ENCODE assay signal across 1 cellular context in genomic region chr19:43789029-43789428, GRCh38.
TF ChIP-seq lines count a peak whose summit lies in the region.

No MANE protein-coding gene starts in this region.

TF ChIP-seq in HepG2, 621 proteins besides CTCF, POLR2A, EP300 and RAD21 (continued from another document and continues in another):
- TF ChIP-seq ZNF687 (CRISPR knock-in tag; IDR thresholded peaks at IDR 0.05) (no peak), ZNF543 (CRISPR knock-in tag; IDR thresholded peaks at IDR 0.05) (no peak), BHLHE40 (IDR thresholded peaks at IDR 0.05; ENCODE audit: low read length) (no peak), MNT (IDR thresholded peaks at IDR 0.05) (no peak), ZNF335 (CRISPR knock-in tag; IDR thresholded peaks at IDR 0.05) (no peak), ZNF850 (CRISPR knock-in tag; conservative IDR thresholded peaks at IDR 0.05) (no peak), ZBTB2 (CRISPR knock-in tag; IDR thresholded peaks at IDR 0.05; ENCODE audit: low read depth) (no peak), ZNF326 (CRISPR knock-in tag; IDR thresholded peaks at IDR 0.05; ENCODE audit: borderline replicate concordance) (no peak), ZKSCAN5 (CRISPR knock-in tag; IDR thresholded peaks at IDR 0.05) (no peak), ZSCAN31 (CRISPR knock-in tag; IDR thresholded peaks at IDR 0.05; ENCODE audit: low read depth) (no peak), ATF5 (CRISPR knock-in tag; IDR thresholded peaks at IDR 0.05; ENCODE audit: low read depth) (no peak), MLLT10 (CRISPR knock-in tag; IDR thresholded peaks at IDR 0.05) (no peak), ZNF740 (CRISPR knock-in tag; IDR thresholded peaks at IDR 0.05) (no peak), MTF2 (CRISPR knock-in tag; IDR thresholded peaks at IDR 0.05; ENCODE audit: borderline replicate concordance) (no peak), CC2D1A (CRISPR knock-in tag; IDR thresholded peaks at IDR 0.05) (no peak), RFX3 (CRISPR knock-in tag; IDR thresholded peaks at IDR 0.05) (no peak), MBNL3 (CRISPR knock-in tag; conservative IDR thresholded peaks at IDR 0.05) (no peak), ZNF430 (CRISPR knock-in tag; IDR thresholded peaks at IDR 0.05) (no peak), ELF3 (CRISPR knock-in tag; IDR thresholded peaks at IDR 0.05) (0 out of 2 replicates have a peak, but pooled peaks have one; percentile 39), POLR2AphosphoS5 (IDR thresholded peaks at IDR 0.05; ENCODE audit: low read depth, low read length) (no peak), ZSCAN30 (CRISPR knock-in tag; IDR thresholded peaks at IDR 0.05) (no peak), ZNF605 (CRISPR knock-in tag; IDR thresholded peaks at IDR 0.05) (no peak), ZNF382 (CRISPR knock-in tag; IDR thresholded peaks at IDR 0.05; ENCODE audit: borderline replicate concordance) (no peak), ZNF451 (CRISPR knock-in tag; IDR thresholded peaks at IDR 0.05) (no peak), MXD3 (CRISPR knock-in tag; IDR thresholded peaks at IDR 0.05) (no peak), FOXC1 (CRISPR knock-in tag; IDR thresholded peaks at IDR 0.05; ENCODE audit: borderline replicate concordance) (no peak), ZNF672 (CRISPR knock-in tag; IDR thresholded peaks at IDR 0.05) (no peak), ZBTB46 (CRISPR knock-in tag; IDR thresholded peaks at IDR 0.05; ENCODE audit: borderline replicate concordance) (no peak), LRRFIP1 (CRISPR knock-in tag; conservative IDR thresholded peaks at IDR 0.05) (peak; percentile 88; the same call in 1 of the 2 replicates), ZC3H4 (CRISPR knock-in tag; IDR thresholded peaks at IDR 0.05; ENCODE audit: borderline replicate concordance) (no peak), CHD2 (IDR thresholded peaks at IDR 0.05; ENCODE audit: low read depth, low read length) (no peak), HMGXB4 (CRISPR knock-in tag; IDR thresholded peaks at IDR 0.05; ENCODE audit: borderline replicate concordance in 1 of 2, low read depth in 1 of 2) (no peak), GABPA (IDR thresholded peaks at IDR 0.05; ENCODE audit: low read depth, low read length) (no peak), GABPA (CRISPR knock-in tag; IDR thresholded peaks at IDR 0.05; ENCODE audit: low read depth) (peak; percentile 31; the same call in 1 of the 2 replicates), XRCC5 (optimal IDR thresholded peaks at IDR 0.05; ENCODE audit: low read length) (no peak), MZF1 (CRISPR knock-in tag; IDR thresholded peaks at IDR 0.05; ENCODE audit: borderline replicate concordance) (no peak), ZFAT (CRISPR knock-in tag; conservative IDR thresholded peaks at IDR 0.05) (no peak), ARID5B (CRISPR knock-in tag; IDR thresholded peaks at IDR 0.05) (no peak), ZNF354B (CRISPR knock-in tag; IDR thresholded peaks at IDR 0.05) (no peak), ETV5 (CRISPR knock-in tag; IDR thresholded peaks at IDR 0.05; ENCODE audit: borderline replicate concordance) (0 out of 2 replicates have a peak, but pooled peaks have one; percentile 26), RBAK (CRISPR knock-in tag; IDR thresholded peaks at IDR 0.05) (no peak), PITX1 (CRISPR knock-in tag; IDR thresholded peaks at IDR 0.05) (no peak), GTF3A (CRISPR knock-in tag; conservative IDR thresholded peaks at IDR 0.05) (no peak), ZNF329 (CRISPR knock-in tag; IDR thresholded peaks at IDR 0.05; ENCODE audit: low read depth) (no peak), MAFG (CRISPR knock-in tag; IDR thresholded peaks at IDR 0.05) (no peak), HMG20A (CRISPR knock-in tag; IDR thresholded peaks at IDR 0.05; ENCODE audit: borderline replicate concordance) (no peak; the same call in 1 of the 2 replicates), SNRNP70 (IDR thresholded peaks at IDR 0.05; ENCODE audit: low read depth, low read length) (no peak), GTF2F1 (IDR thresholded peaks at IDR 0.05; ENCODE audit: low read length) (no peak), JDP2 (CRISPR knock-in tag; IDR thresholded peaks at IDR 0.05; ENCODE audit: borderline replicate concordance) (no peak; the same call in 1 of the 2 replicates), POGZ (CRISPR knock-in tag; IDR thresholded peaks at IDR 0.05) (no peak), ZNF205 (CRISPR knock-in tag; IDR thresholded peaks at IDR 0.05) (peak; percentile 46; the same call in 1 of the 2 replicates), CEBPG (CRISPR knock-in tag; IDR thresholded peaks at IDR 0.05) (no peak)
